Comparison of ENCODE assay signal across 11 cellular contexts in the genomic region with DNA sequence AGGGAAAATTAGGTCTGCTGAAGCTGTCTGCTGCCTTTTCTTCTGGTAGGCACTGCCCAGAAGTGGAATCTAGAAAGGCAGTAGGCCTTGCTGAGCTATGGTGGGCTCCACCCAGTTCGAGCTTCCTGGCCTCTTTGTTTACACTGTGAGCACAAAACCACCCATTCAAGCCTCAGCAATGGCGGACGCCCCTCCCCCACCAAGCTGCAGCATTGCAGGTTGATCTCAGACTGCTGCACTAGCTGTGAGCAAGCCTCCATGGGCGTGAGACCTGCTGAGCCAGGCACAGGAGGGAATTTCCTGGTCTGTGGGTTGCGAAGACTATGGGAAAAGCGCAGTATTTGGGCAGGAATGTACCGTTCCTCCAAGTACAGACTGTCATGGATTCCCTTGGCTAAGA. TPM values are rescaled to one million over a fixed set of nuclear protein-coding genes. Genes with fewer than 3 reads are reported as not detected.
A peak's percentile ranks its signal among the peaks of the same experiment; 100 is the strongest.
DNase-seq lines count a peak whose midpoint lies in the region; FAIRE-seq and TF ChIP-seq lines count a peak whose summit lies in the region.
"Had no signal": no experiment of that assay in that cellular context is flagged by ENCODE, and none has a peak within 500 bp of the region (broad histone marks: within the 10 kb centered on the region; RNA-seq: fewer than 3 reads in every experiment).

No MANE protein-coding gene starts in this region.

- no peaks in the 10 kb centered on the region for H3F3A ChIP-seq in smooth muscle cell (ENCODE audit: low read depth)

- no peak overlapping the region for H4K91ac ChIP-seq in H1 (replicated peaks; ENCODE audit: insufficient read length, low read length)

- H3K4me1 ChIP-seq in H1 (replicated peaks in 1 of 4; ENCODE audit: control insufficient read depth in 3 of 4, insufficient read depth in 4 of 4, low read length in 3 of 4) (peaks cover 0 to 11% (median 9%) of the 10 kb centered on the region in 4 experiments; a peak in 6 of 7 replicates), smooth muscle cell (ENCODE audit: low read depth) (no peaks in the 10 kb centered on the region), Caco-2 (no peaks in the 10 kb centered on the region)

- TF ChIP-seq RAD21 in H1 (IDR thresholded peaks at IDR 0.05 in 1 of 2, conservative IDR thresholded peaks at IDR 0.05 in 1 of 2; ENCODE audit: low read depth in 2 of 2, low read length in 2 of 2): no peak

- no peak overlapping the region for H3K14ac ChIP-seq in H1 (ENCODE audit: insufficient read length)

- no peak overlapping the region for H3K27ac Mint-ChIP-seq in Caco-2 (ENCODE audit: unreplicated experiment)

- H4K8ac ChIP-seq in H1 (ENCODE audit: extremely low read depth, insufficient read depth, low read length): peak overlapping the region; percentile 75

- peaks cover 2% of the 10 kb centered on the region; the same call in 1 of the 2 replicates for H3K79me1 ChIP-seq in H1 (ENCODE audit: low read depth, low read length)

- peak overlapping the region; percentile 66; the same call in 1 of the 2 replicates for H2AK5ac ChIP-seq in H1 (ENCODE audit: low read depth, low read length)

- H3K4me2 ChIP-seq in H1 (ENCODE audit: insufficient read depth in 1 of 2, low read depth in 2 of 2, low read length in 2 of 2): peak overlapping the region; percentile 60 to 61
- H3K4me2 ChIP-seq in smooth muscle cell: no peak overlapping the region
- H3K4me2 ChIP-seq: PC-9 had no signal

- H3K9ac ChIP-seq in H1 (replicated peaks in 1 of 4; ENCODE audit: extremely low read depth in 1 of 4, low read depth in 3 of 4, low read length in 3 of 4): peak overlapping the region in 3 of 4 experiments; percentile 16 to 34 (median 20); a peak in 4 of 7 replicates
- H3K9ac ChIP-seq in smooth muscle cell (ENCODE audit: low read depth): no peak overlapping the region

- intact Hi-C loops in Caco-2 (cut with micrococcal nuclease; ENCODE audit: unreplicated experiment): no loop called here

- TF ChIP-seq CTCF in H1 (IDR thresholded peaks at IDR 0.05; ENCODE audit: control extremely low read depth in 1 of 3, insufficient read depth in 1 of 3, low read depth in 1 of 3, low read length in 3 of 3): no peak
- TF ChIP-seq CTCF in smooth muscle cell (IDR thresholded peaks at IDR 0.05; ENCODE audit: borderline replicate concordance, insufficient read depth, poor library complexity, severe bottlenecking): no peak
- TF ChIP-seq CTCF in Caco-2 (IDR thresholded peaks at IDR 0.05; ENCODE audit: insufficient read depth in 1 of 2, low read depth in 1 of 2, low read length in 1 of 2, severe bottlenecking in 1 of 2, unreplicated experiment in 1 of 2): no peak

- no peaks in the 10 kb centered on the region; a peak in 1 of 8 replicates for H3K36me3 ChIP-seq in H1 (ENCODE audit: control insufficient read depth in 2 of 4, insufficient read depth in 4 of 4, low read length in 3 of 4)
- no peaks in the 10 kb centered on the region for H3K36me3 ChIP-seq in smooth muscle cell (ENCODE audit: low read depth)
- H3K36me3 ChIP-seq in Caco-2 (ENCODE audit: control insufficient read depth, insufficient read depth, low read length): no peaks in the 10 kb centered on the region

- no peak for FAIRE-seq in H1 (lab: Jason Lieb, UNC)

- H4K20me1 ChIP-seq in H1 (replicated peaks in 1 of 2; ENCODE audit: control insufficient read depth in 1 of 2, insufficient read depth in 2 of 2, low read length in 2 of 2) (peaks cover 0 to 4% of the 10 kb centered on the region in 2 experiments), smooth muscle cell (ENCODE audit: low read depth) (no peaks in the 10 kb centered on the region)

- H3K18ac ChIP-seq in H1 (ENCODE audit: extremely low read depth, low read length): peak overlapping the region; percentile 15

- no peak overlapping the region for H3K23ac ChIP-seq in H1 (ENCODE audit: insufficient read length)

- DNase-seq in SW480 (ENCODE audit: low spot score) (peak; percentile 46), activated T-cell treated with anti-CD3 and anti-CD28 coated beads for 1 hour (ENCODE audit: low read depth) (peak; percentile 49), H1 (ENCODE audit: low read depth in 1 of 2, low spot score in 2 of 2) (peak; percentile 77 to 83), smooth muscle cell (lab: John Stamatoyannopoulos, UW; ENCODE audit: unreplicated experiment) (no peak), 8988T (no peak), AML-193 (lab: John Stamatoyannopoulos, UW) (no peak), Caco-2 (no peak)
- DNase-seq in stimulated activated CD4-positive, alpha-beta T cell treated with anti-CD3 and anti-CD28 coated beads, Interleukin-4, amount 100 ng/mL, for 1 hour: peak; percentile 45
- DNase-seq: EL, MV-4-11 had no signal

- H3K27me3 ChIP-seq in H1 (replicated peaks in 1 of 4; ENCODE audit: control insufficient read depth in 3 of 4, extremely low read depth in 1 of 4, insufficient read depth in 3 of 4, low read length in 3 of 4) (no peaks in the 10 kb centered on the region), smooth muscle cell (ENCODE audit: low read depth) (no peaks in the 10 kb centered on the region), Caco-2 (replicated peaks; ENCODE audit: control insufficient read depth, insufficient read depth, low read length) (no peaks in the 10 kb centered on the region)

- H3K56ac ChIP-seq in H1 (replicated peaks; ENCODE audit: insufficient read length, low read depth, low read length): no peak overlapping the region

- H3K79me2 ChIP-seq in H1 (ENCODE audit: control insufficient read depth in 1 of 2, insufficient read depth in 2 of 2, low read length in 2 of 2) (peaks cover 0 to 45% of the 10 kb centered on the region in 2 experiments; a peak in 2 of 4 replicates), smooth muscle cell (ENCODE audit: low read depth) (no peaks in the 10 kb centered on the region)

- no peaks in the 10 kb centered on the region; the same call in 1 of the 2 replicates for H3K23me2 ChIP-seq in H1 (ENCODE audit: low read depth, low read length)

- TF ChIP-seq EP300 in H1 (IDR thresholded peaks at IDR 0.05; ENCODE audit: borderline replicate concordance in 1 of 2, low read depth in 2 of 2, low read length in 2 of 2): no peak

- H4K5ac ChIP-seq in H1 (ENCODE audit: insufficient read length, low read depth, low read length): no peak overlapping the region

- no peaks in the 10 kb centered on the region for H3K27me3 Mint-ChIP-seq in Caco-2 (ENCODE audit: insufficient read depth, unreplicated experiment)

- H3K4me3 ChIP-seq in H1 (ENCODE audit: extremely low read depth in 1 of 4, insufficient read depth in 2 of 4, low read depth in 3 of 4, low read length in 4 of 4): peak overlapping the region in 3 of 4 experiments; percentile 14 to 35 (median 23); a peak in 1 of 8 replicates
- H3K4me3 ChIP-seq in smooth muscle cell: no peak overlapping the region
- no peak overlapping the region for H3K4me3 ChIP-seq in Caco-2 (ENCODE audit: low read depth, low read length)
- H3K4me3 ChIP-seq: PC-9 had no signal

- TF ChIP-seq POLR2A in H1 (IDR thresholded peaks at IDR 0.05; ENCODE audit: control extremely low read depth in 1 of 2, low read depth in 2 of 2, low read length in 2 of 2): no peak

- H3K27ac ChIP-seq in H1 (ENCODE audit: low read depth, low read length) (peak overlapping the region; percentile 83), smooth muscle cell (ENCODE audit: low read depth) (no peak overlapping the region)
- H3K27ac ChIP-seq: PC-9 had no signal

- H3K4ac ChIP-seq in H1 (replicated peaks; ENCODE audit: insufficient read length, low read depth, low read length): no peak overlapping the region

- 55% methylated on average over 7 of the region's 7 CpGs; no CpG with 5 or more reads in 1 of the 2 experiments for WGBS in H1 (ENCODE audit: extremely low coverage in 1 of 2, insufficient coverage in 1 of 2, insufficient read length in 1 of 2, insufficient replicate concordance in 2 of 2, low coverage in 1 of 2, low lambda C conversion rate in 2 of 2, missing lambda C conversion rate in 1 of 2), 2 experiments
- 77% methylated on average over 7 of the region's 7 CpGs for WGBS in smooth muscle cell (ENCODE audit: low lambda C conversion rate)

- H3K4me1 Mint-ChIP-seq in Caco-2 (ENCODE audit: low read depth, unreplicated experiment): no peaks in the 10 kb centered on the region

- peak overlapping the region; percentile 92 for H2BK15ac ChIP-seq in H1 (ENCODE audit: low read length)

- H2BK5ac ChIP-seq in H1 (ENCODE audit: low read depth, low read length): peak overlapping the region; percentile 85

- no peaks in the 10 kb centered on the region for H3K9me3 ChIP-seq in H1 (ENCODE audit: insufficient read depth in 2 of 2, low read depth in 1 of 2, low read length in 1 of 2)
- H3K9me3 ChIP-seq in smooth muscle cell (replicated peaks; ENCODE audit: low read depth): no peaks in the 10 kb centered on the region
- H3K9me3 ChIP-seq in Caco-2: no peaks in the 10 kb centered on the region

- CTCF ChIA-PET in H1 (lab: Charles Lee; ENCODE audit: partially characterized antibody): interaction anchor here (0.8 to 2.2 kb wide), 6 partner anchors 9 to 25 kb away, joined by 3 to 8 read pairs (median 3); no protein-coding TSS in a partner anchor
- CTCF ChIA-PET in Caco-2 (lab: Charles Lee): no interaction called here

- peak overlapping the region; percentile 77; the same call in 1 of the 2 replicates for H2BK12ac ChIP-seq in H1 (ENCODE audit: low read depth, low read length)

- H3K36me3 Mint-ChIP-seq in Caco-2 (ENCODE audit: insufficient read depth, unreplicated experiment): no peaks in the 10 kb centered on the region

- peak overlapping the region; percentile 78 for H2BK120ac ChIP-seq in H1 (replicated peaks; ENCODE audit: low read depth, low read length)

- no peak overlapping the region for H2AFZ ChIP-seq in H1 (ENCODE audit: low read length)
- H2AFZ ChIP-seq in smooth muscle cell (ENCODE audit: low read depth): no peak overlapping the region
- H2AFZ ChIP-seq: PC-9 had no signal

- POLR2A ChIA-PET in H1 (lab: Charles Lee; ENCODE audit: partially characterized antibody): interaction anchor here (1.1 to 2.0 kb wide), 6 partner anchors 11 to 20 kb away, joined by 3 to 9 read pairs (median 4); partner anchors contain the start of gene AGTPBP1
- POLR2A ChIA-PET in Caco-2 (lab: Charles Lee): no interaction called here

- H3K4me3 Mint-ChIP-seq in Caco-2 (ENCODE audit: unreplicated experiment): no peak overlapping the region

- no TSS peak for BruUV-seq in Caco-2 (replicated peaks; lab: Mats Ljungman, UMichigan)

- H3K9me3 Mint-ChIP-seq in Caco-2 (ENCODE audit: unreplicated experiment): no peaks in the 10 kb centered on the region

- no peak overlapping the region for H2BK20ac ChIP-seq in H1 (ENCODE audit: low read length)

RNA-seq across cellular contexts. Expression of gene AGTPBP1, which starts 18.5 kb away (rescaled TPM):
- 56.8 and 65.2 TPM in 2 replicates for total RNA-seq in H1 (2021; fragmentation: NEBNext Ultra II Directional; extraction: Animal tissue kit (Norgen Biotek cat#: 25700))
- polyA plus RNA-seq in H1 (2011; rRNA removed) (10.0 and 13.4 TPM in 2 replicates), smooth muscle cell (1.8 and 4.6 TPM in 2 replicates)
- 21.5 TPM for polyA plus RNA-seq in H1 (2011; cell fraction: cytosol; rRNA removed)
- polyA plus RNA-seq in H1 (2011; cell fraction: nucleus; rRNA removed): 7.0 TPM
- polyA plus RNA-seq in H1 (2012, experiment 1 of 2): 18.9 to 31.0 TPM (median 23.8 TPM) in 4 replicates
- polyA plus RNA-seq in H1 (2012, experiment 2 of 2): 1.2 TPM
- 23.4 TPM for polyA plus RNA-seq in H1 (2013, experiment 1 of 2)
- polyA plus RNA-seq in H1 (2013, experiment 2 of 2): 23.1 TPM
- 34.2 and 52.0 TPM in 2 replicates for polyA minus RNA-seq in H1 (2011; rRNA and poly(A)+ RNA removed)
- polyA minus RNA-seq in H1 (2011; cell fraction: cytosol; rRNA and poly(A)+ RNA removed): 20.0 TPM
- polyA minus RNA-seq in H1 (2011; cell fraction: nucleus; rRNA and poly(A)+ RNA removed): 41.8 TPM
- total RNA-seq in smooth muscle cell (7.0 and 8.2 TPM in 2 replicates), Caco-2 (2022) (10.9 and 14.0 TPM in 2 replicates)

Comparison
In these comparisons a context has a peak if more than half of its experiments do, and no peak if none do; other contexts are left out.
1. DNase-seq: peak in SW480 (single experiment), activated T-cell treated with anti-CD3 and anti-CD28 coated beads for 1 hour (single experiment), H1 (2 of 2) and stimulated activated CD4-positive, alpha-beta T cell treated with anti-CD3 and anti-CD28 coated beads, Interleukin-4, amount 100 ng/mL, for 1 hour (single experiment); none in smooth muscle cell (single experiment), 8988T (single experiment), AML-193 (0 of 2) and Caco-2 (0 of 2).
2. H3K4me3 ChIP-seq: peak in H1 (3 of 4); none in smooth muscle cell (single experiment) and Caco-2 (single experiment).